In genomic region chr3:86152620-86153019, GRCh38 we compare ENCODE assay signal across 25 cellular contexts.
"Had no signal": no experiment of that assay in that cellular context is flagged by ENCODE, and none has a peak within 500 bp of the region (broad histone marks: within the 10 kb centered on the region; RNA-seq: fewer than 3 reads in every experiment).

No MANE protein-coding gene starts in this region.

- ATAC-seq: left cardiac atrium; left lung; lower lobe of right lung; natural killer cell; right lobe of liver; stimulated activated memory B cell treated with anti-CD40 and anti-IgM and Interleukin-4, amounts not matched to agents 10 μg/mL and 1 μg/mL and 100 μg/mL, for 72 hours; stimulated activated naive CD8-positive, alpha-beta T cell treated with anti-CD3 and anti-CD28 coated beads, Interleukin-15, amount 100 ng/mL, for 72 hours had no signal

- H3K4me3 Mint-ChIP-seq: naive B cell; natural killer cell; nephron progenitor cell; stimulated activated memory B cell treated with anti-CD40 and anti-IgM and Interleukin-4, amounts not matched to agents 10 μg/mL and 1 μg/mL and 100 μg/mL, for 72 hours; stimulated activated naive CD8-positive, alpha-beta T cell treated with anti-CD3 and anti-CD28 coated beads, Interleukin-15, amount 100 ng/mL, for 72 hours; type B pancreatic cell had no signal

- H3K4me1 Mint-ChIP-seq: naive B cell; natural killer cell; nephron progenitor cell; stimulated activated memory B cell treated with anti-CD40 and anti-IgM and Interleukin-4, amounts not matched to agents 10 μg/mL and 1 μg/mL and 100 μg/mL, for 72 hours; stimulated activated naive CD8-positive, alpha-beta T cell treated with anti-CD3 and anti-CD28 coated beads, Interleukin-15, amount 100 ng/mL, for 72 hours had no signal

- H3K36me3 Mint-ChIP-seq: naive B cell; stimulated activated memory B cell treated with anti-CD40 and anti-IgM and Interleukin-4, amounts not matched to agents 10 μg/mL and 1 μg/mL and 100 μg/mL, for 72 hours; type B pancreatic cell had no signal

- H3K9me3 ChIP-seq: lower lobe of right lung, ovary, right atrium auricular region, right lobe of liver, tibial nerve, uterus had no signal

- H3K27ac Mint-ChIP-seq: naive B cell; natural killer cell; nephron progenitor cell; progenitor cell of endocrine pancreas; stimulated activated memory B cell treated with anti-CD40 and anti-IgM and Interleukin-4, amounts not matched to agents 10 μg/mL and 1 μg/mL and 100 μg/mL, for 72 hours; stimulated activated naive CD8-positive, alpha-beta T cell treated with anti-CD3 and anti-CD28 coated beads, Interleukin-15, amount 100 ng/mL, for 72 hours; type B pancreatic cell had no signal

- H3K9me3 Mint-ChIP-seq: nephron progenitor cell, type B pancreatic cell had no signal

- H3K4me1 ChIP-seq: left lung, lower lobe of right lung, right atrium auricular region, right lobe of liver, tibial nerve, uterus had no signal

- H3K27me3 Mint-ChIP-seq: naive B cell; progenitor cell of endocrine pancreas; stimulated activated memory B cell treated with anti-CD40 and anti-IgM and Interleukin-4, amounts not matched to agents 10 μg/mL and 1 μg/mL and 100 μg/mL, for 72 hours; stimulated activated naive CD8-positive, alpha-beta T cell treated with anti-CD3 and anti-CD28 coated beads, Interleukin-15, amount 100 ng/mL, for 72 hours; type B pancreatic cell had no signal

- H3K36me3 ChIP-seq: left lung, lower lobe of right lung, ovary, right atrium auricular region, right lobe of liver, tibial nerve, uterus had no signal

- H3K4me3 ChIP-seq: left lung, lower lobe of right lung, ovary, right atrium auricular region, right lobe of liver, smooth muscle cell, tibial nerve, uterus had no signal

- DNase-seq: kidney glomerular epithelial cell; left cardiac atrium; left lung; lower lobe of right lung; mammary epithelial cell; mesenchymal stem cell; naive B cell; natural killer cell; nephron progenitor cell; ovary; right lobe of liver; stimulated activated CD4-positive, alpha-beta T cell treated with anti-CD3 and anti-CD28 coated beads, Interleukin-1b, Interleukin-23, amount 100 ng/mL, for 48 hours; stimulated activated CD4-positive, alpha-beta T cell treated with anti-CD3 and anti-CD28 coated beads, Interleukin-2, amount 100 ng/mL, for 48 hours; stimulated activated CD4-positive, alpha-beta T cell treated with anti-CD3 and anti-CD28 coated beads, Interleukin-4, amount 100 ng/mL, for 4 hours; stimulated activated CD8-positive, alpha-beta memory T cell treated with anti-CD3 and anti-CD28 coated beads, Interleukin-4, amount 100 ng/mL, for 48 hours; stimulated activated naive CD4-positive, alpha-beta T cell treated with Interleukin-2 at 50 U/mL for 16 hours; stimulated activated naive CD8-positive, alpha-beta T cell treated with anti-CD3 and anti-CD28 coated beads, Interleukin-15, amount 100 ng/mL, for 72 hours; substantia nigra; uterus had no signal
